ENCODE assay signal across 16 cellular contexts in the genomic region with DNA sequence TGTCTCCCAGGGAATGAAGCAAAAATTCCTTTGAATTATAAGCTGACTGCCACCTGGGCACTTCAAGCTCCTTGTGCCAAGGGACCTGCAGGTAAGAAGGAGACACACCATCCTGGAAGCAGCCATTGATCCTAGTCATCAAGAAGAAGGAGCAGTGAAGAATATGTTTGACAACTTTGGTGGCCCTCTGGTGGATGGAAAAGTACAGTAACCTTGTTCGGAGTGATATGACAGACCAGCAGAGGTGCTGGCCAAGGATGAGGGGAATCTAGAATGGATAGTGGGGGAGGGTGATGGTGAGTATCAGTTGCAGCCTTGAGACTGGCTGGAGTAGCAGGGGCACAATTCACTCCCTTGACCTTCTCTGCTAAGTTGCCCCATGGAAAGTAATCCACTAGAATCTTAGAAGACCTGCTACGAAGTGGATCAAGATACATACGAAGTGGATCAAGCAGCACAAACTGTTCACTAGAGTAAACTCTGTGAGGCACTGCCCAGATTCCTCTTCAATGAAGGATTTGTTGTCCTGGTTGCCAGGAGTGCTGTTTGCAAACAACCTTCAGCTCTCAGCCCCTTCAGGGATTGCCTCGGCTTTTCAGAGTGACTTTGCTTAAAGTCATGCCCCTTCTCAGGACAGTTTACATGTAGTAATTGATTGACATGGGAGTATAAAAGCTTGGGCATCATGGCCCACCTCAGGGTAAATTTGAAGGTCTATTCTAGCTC. TPM values are rescaled to one million over a fixed set of nuclear protein-coding genes. Genes with fewer than 3 reads are reported as not detected.
DNase-seq lines count a peak whose midpoint lies in the region; ATAC-seq, FAIRE-seq and TF ChIP-seq lines count a peak whose summit lies in the region.
"Had no signal": no experiment of that assay in that cellular context is flagged by ENCODE, and none has a peak within 500 bp of the region (broad histone marks: within the 10 kb centered on the region; RNA-seq: fewer than 3 reads in every experiment).

No MANE protein-coding gene starts in this region.

- TF ChIP-seq EP300 in K562 (IDR thresholded peaks at IDR 0.05; ENCODE audit: low read length), result no peak

- H3K9me3 ChIP-seq in K562 (replicated peaks; ENCODE audit: control insufficient read depth, insufficient read depth, low read depth, low read length), result no peaks in the 10 kb centered on the region
- no peaks in the 10 kb centered on the region for H3K9me3 ChIP-seq in lower lobe of right lung
- no peaks in the 10 kb centered on the region for H3K9me3 ChIP-seq in neural progenitor cell (ENCODE audit: low read depth)
- H3K9me3 ChIP-seq: SJSA1 had no signal

- H3K4me3 Mint-ChIP-seq in neural progenitor cell, result no peak overlapping the region
- H3K4me3 Mint-ChIP-seq: activated CD4-positive, alpha-beta memory T cell treated with anti-CD3 and anti-CD28 coated beads, Interleukin-2, amount 10 ng/mL, durations not matched to agents 7 days and 5 days; activated naive CD8-positive, alpha-beta T cell; natural killer cell; stimulated activated naive CD8-positive, alpha-beta T cell treated with anti-CD3 and anti-CD28 coated beads, Interleukin-15, Interleukin-2, amounts not matched to agents 100 ng/mL and 50 ng/mL, for 24 hours had no signal

- H3K4me2 ChIP-seq in K562 (ENCODE audit: insufficient read depth, low read length), result no peak overlapping the region
- no peak overlapping the region for H3K4me2 ChIP-seq in neural progenitor cell

- WGBS in K562 (ENCODE audit: insufficient coverage, low coverage, missing lambda C conversion rate), result 0% methylated on average over 4 of the region's 4 CpGs

- DNase-seq in GM06990 (ENCODE audit: extremely low read depth, insufficient read length), result no peak
- DNase-seq in Kasumi-1 (lab: John Stamatoyannopoulos, UW), result peak; percentile 15 to 46
- DNase-seq in K562 (ENCODE audit: extremely low read depth in 1 of 4, low spot score in 3 of 4), result peak in 3 of 4 experiments; percentile 14 to 33 (median 19)
- no peak for DNase-seq in lower lobe of right lung
- no peak for DNase-seq in mucosa of gallbladder (ENCODE audit: low spot score)
- no peak for DNase-seq in neural progenitor cell (ENCODE audit: low spot score)
- no peak for DNase-seq in activated CD4-positive, alpha-beta T cell treated with anti-CD3 and anti-CD28 coated beads, Interleukin-2, amount 50 U/mL, for 1 hour
- DNase-seq: activated CD4-positive, alpha-beta memory T cell treated with anti-CD3 and anti-CD28 coated beads, Interleukin-2, amount 10 ng/mL, durations not matched to agents 7 days and 5 days; effector memory CD4-positive, alpha-beta T cell; EL; natural killer cell; NCI-H1694 had no signal

- peak; percentile 86 for ATAC-seq in K562
- ATAC-seq in lower lobe of right lung, result peak; percentile 45 to 68
- ATAC-seq in HG02970 (IDR thresholded peaks at IDR 0.05; ENCODE audit: low FRiP score, unreplicated experiment), result no peak
- ATAC-seq: natural killer cell had no signal

- H2AFZ ChIP-seq in K562 (ENCODE audit: low read depth, low read length), result no peak overlapping the region
- H2AFZ ChIP-seq in neural progenitor cell (replicated peaks), result no peak overlapping the region

- H3K9me1 ChIP-seq in K562 (ENCODE audit: control insufficient read depth, insufficient read depth, low read length), result no peaks in the 10 kb centered on the region

- no peaks in the 10 kb centered on the region for H3K79me2 ChIP-seq in K562 (ENCODE audit: control insufficient read depth, insufficient read depth, low read length)
- no peaks in the 10 kb centered on the region for H3K79me2 ChIP-seq in neural progenitor cell (ENCODE audit: low read depth)

- peak; percentile 72 for FAIRE-seq in K562 (lab: Jason Lieb, UNC)

- H3K36me3 ChIP-seq in GM06990 (ENCODE audit: control insufficient read depth, insufficient read depth, low read length) (no peaks in the 10 kb centered on the region), K562 (ENCODE audit: control insufficient read depth, insufficient read depth, low read length) (no peaks in the 10 kb centered on the region), lower lobe of right lung (no peaks in the 10 kb centered on the region), neural progenitor cell (no peaks in the 10 kb centered on the region)
- H3K36me3 ChIP-seq: SJSA1 had no signal

- H3K27ac Mint-ChIP-seq in neural progenitor cell, result no peak overlapping the region
- H3K27ac Mint-ChIP-seq: activated CD4-positive, alpha-beta memory T cell treated with anti-CD3 and anti-CD28 coated beads, Interleukin-2, amount 10 ng/mL, durations not matched to agents 7 days and 5 days; activated naive CD8-positive, alpha-beta T cell; natural killer cell; stimulated activated naive CD8-positive, alpha-beta T cell treated with anti-CD3 and anti-CD28 coated beads, Interleukin-15, Interleukin-2, amounts not matched to agents 100 ng/mL and 50 ng/mL, for 24 hours had no signal

- peaks cover 1% of the 10 kb centered on the region for H3K9me3 Mint-ChIP-seq in neural progenitor cell
- H3K9me3 Mint-ChIP-seq: activated CD4-positive, alpha-beta memory T cell treated with anti-CD3 and anti-CD28 coated beads, Interleukin-2, amount 10 ng/mL, durations not matched to agents 7 days and 5 days; stimulated activated naive CD8-positive, alpha-beta T cell treated with anti-CD3 and anti-CD28 coated beads, Interleukin-15, Interleukin-2, amounts not matched to agents 100 ng/mL and 50 ng/mL, for 24 hours had no signal

- BruUV-seq in K562 (replicated peaks; lab: Mats Ljungman, UMichigan), result no TSS peak

- H3K9ac ChIP-seq in K562 (ENCODE audit: insufficient read depth in 1 of 2, low read depth in 2 of 2, low read length in 2 of 2) (no peak overlapping the region), neural progenitor cell (no peak overlapping the region)

- intact Hi-C loops in K562 (cut with micrococcal nuclease) (loop anchor here (10.0 kb wide), 1 partner anchor 678 kb away; no protein-coding TSS in a partner anchor), lower lobe of right lung (cut with DNase I) (no loop called here)

- no peaks in the 10 kb centered on the region for H3K4me1 Mint-ChIP-seq in neural progenitor cell
- H3K4me1 Mint-ChIP-seq: activated CD4-positive, alpha-beta memory T cell treated with anti-CD3 and anti-CD28 coated beads, Interleukin-2, amount 10 ng/mL, durations not matched to agents 7 days and 5 days; natural killer cell had no signal

- CTCF ChIA-PET in K562 (lab: Yijun Ruan, JAX; ENCODE audit: low intra/inter-chr PET ratio), result no interaction called here

- no peak for TF ChIP-seq POLR2A in K562 (conservative IDR thresholded peaks at IDR 0.05)

- H3K27me3 Mint-ChIP-seq in neural progenitor cell (ENCODE audit: insufficient read depth, low read depth), result peaks cover 2% of the 10 kb centered on the region

- H3F3A ChIP-seq in neural progenitor cell (ENCODE audit: low read depth), result no peaks in the 10 kb centered on the region

- POLR2A ChIA-PET in K562 (lab: Yijun Ruan, JAX), result interaction anchor here (1.0 kb wide), 1 partner anchor 10 kb away, joined by 3 read pairs; no protein-coding TSS in a partner anchor

- in situ Hi-C loops in K562 (cut with MboI), result no loop called here

- no peaks in the 10 kb centered on the region for H3K4me1 ChIP-seq in K562 (replicated peaks in 1 of 2; ENCODE audit: control insufficient read depth in 2 of 2, insufficient read depth in 2 of 2, low read length in 2 of 2)
- H3K4me1 ChIP-seq in lower lobe of right lung, result no peaks in the 10 kb centered on the region
- no peaks in the 10 kb centered on the region for H3K4me1 ChIP-seq in neural progenitor cell
- H3K4me1 ChIP-seq: SJSA1 had no signal

- H3K27ac ChIP-seq in K562 (ENCODE audit: extremely low read depth, low read depth, low read length) (no peak overlapping the region), lower lobe of right lung (no peak overlapping the region), neural progenitor cell (no peak overlapping the region)
- H3K27ac ChIP-seq: SJSA1 had no signal

- H4K20me1 ChIP-seq in K562 (replicated peaks; ENCODE audit: control insufficient read depth, insufficient read depth, low read length) (no peaks in the 10 kb centered on the region), neural progenitor cell (ENCODE audit: low read depth) (no peaks in the 10 kb centered on the region)

- peak in 1 of 2 experiments; percentile 44; a peak in 2 of 4 replicates for TF ChIP-seq RAD21 in K562 (CRISPR knock-in tag; conservative IDR thresholded peaks at IDR 0.05 in 1 of 2, IDR thresholded peaks at IDR 0.05 in 1 of 2)

- H3K36me3 Mint-ChIP-seq in neural progenitor cell, result no peaks in the 10 kb centered on the region
- H3K36me3 Mint-ChIP-seq: activated naive CD8-positive, alpha-beta T cell; natural killer cell had no signal

- H3K4me3 ChIP-seq in GM06990 (replicated peaks; ENCODE audit: low read depth, low read length) (no peak overlapping the region), K562 (no peak overlapping the region), lower lobe of right lung (no peak overlapping the region), neural progenitor cell (no peak overlapping the region)
- H3K4me3 ChIP-seq: SJSA1 had no signal

- TF ChIP-seq CTCF in GM06990 (IDR thresholded peaks at IDR 0.05; ENCODE audit: insufficient read depth, low read length, poor library complexity, severe bottlenecking) (peak; percentile 7), K562 (IDR thresholded peaks at IDR 0.05 in 2 of 3, conservative IDR thresholded peaks at IDR 0.05 in 1 of 3; ENCODE audit: insufficient read depth in 2 of 3, low read depth in 1 of 3, low read length in 3 of 3) (peak; percentile 46 to 54 (median 50); a peak in 5 of 6 replicates), lower lobe of right lung (IDR thresholded peaks at IDR 0.05) (no peak), neural progenitor cell (IDR thresholded peaks at IDR 0.05) (no peak)

- H3K27me3 ChIP-seq in GM06990 (replicated peaks; ENCODE audit: control insufficient read depth, insufficient read depth, low read length), result no peaks in the 10 kb centered on the region
- H3K27me3 ChIP-seq in K562 (ENCODE audit: control insufficient read depth in 2 of 2, insufficient read depth in 2 of 2, low read length in 2 of 2), result peaks cover 0 to 6% of the 10 kb centered on the region in 2 experiments; a peak in 2 of 5 replicates
- H3K27me3 ChIP-seq in lower lobe of right lung (ENCODE audit: low read depth), result no peaks in the 10 kb centered on the region
- no peaks in the 10 kb centered on the region for H3K27me3 ChIP-seq in neural progenitor cell

RNA-seq across cellular contexts. Expression of a gene that starts 44.8 kb away (rescaled TPM):
- 71.7 and 74.2 TPM in 2 replicates for total RNA-seq in K562 (2011; cell fraction: chromatin; rRNA removed; ENCODE audit: low replicate concordance)
- total RNA-seq in K562 (2011; cell fraction: nucleolus; rRNA removed), result 22.4 and 23.2 TPM in 2 replicates
- 35.6 and 44.9 TPM in 2 replicates for total RNA-seq in K562 (2011; cell fraction: nucleoplasm; rRNA removed)
- 38.2 and 42.0 TPM in 2 replicates for total RNA-seq in K562 (2014; rRNA removed)
- total RNA-seq in K562 (2014; rRNA removed; fragmentation: Illumina TruSeq; extraction: Trizol), result 54.1 and 62.0 TPM in 2 replicates
- 52.8 and 57.8 TPM in 2 replicates for total RNA-seq in K562 (2015; rRNA removed; fragmentation: Illumina TruSeq; extraction: Trizol)
- 54.8 and 64.0 TPM in 2 replicates for total RNA-seq in K562 (2021)
- 16.6 and 29.8 TPM in 2 replicates for polyA plus RNA-seq in K562 (2011; rRNA removed)
- polyA plus RNA-seq in K562 (2011; cell fraction: cytosol; rRNA removed), result 12.1 and 15.0 TPM in 2 replicates
- 28.3 and 54.1 TPM in 2 replicates for polyA plus RNA-seq in K562 (2011; cell fraction: nucleus; rRNA removed)
- polyA plus RNA-seq in K562 (2012), result 31.5 and 90.8 TPM in 2 replicates
- 65.6 and 72.3 TPM in 2 replicates for polyA plus RNA-seq in K562 (2014; fragmentation: Illumina TruSeq; extraction: Trizol)
- polyA plus RNA-seq in K562 (2014; fragmentation: Nextera tagmentation; extraction: Ambion mirVana), result 100 to 1,000 TPM; 125 to 136 TPM
- polyA plus RNA-seq in K562 (2014; rRNA removed), result 44.7 and 47.1 TPM in 2 replicates
- 29.6 and 34.7 TPM in 2 replicates for polyA minus RNA-seq in K562 (2011; rRNA and poly(A)+ RNA removed)
- polyA minus RNA-seq in K562 (2011; cell fraction: cytosol; rRNA and poly(A)+ RNA removed), result 9.6 and 21.2 TPM in 2 replicates
- 33.4 and 39.3 TPM in 2 replicates for polyA minus RNA-seq in K562 (2011; cell fraction: nucleus; rRNA and poly(A)+ RNA removed)
- 16.0 TPM for total RNA-seq in lower lobe of right lung
- total RNA-seq in mucosa of gallbladder, result 15.9 TPM
- 14.4 and 14.9 TPM in 2 replicates for total RNA-seq in neural progenitor cell (ENCODE audit: low replicate concordance)

Comparison
In these comparisons a context has a peak if more than half of its experiments do, and no peak if none do; other contexts are left out.
1. DNase-seq: peak in Kasumi-1 (2 of 2) and K562 (3 of 4); none in GM06990 (single experiment), lower lobe of right lung (single experiment), mucosa of gallbladder (single experiment), neural progenitor cell (single experiment) and activated CD4-positive, alpha-beta T cell treated with anti-CD3 and anti-CD28 coated beads, Interleukin-2, amount 50 U/mL, for 1 hour (single experiment).
2. CTCF ChIP-seq: peak in GM06990 (single experiment) and K562 (3 of 3); none in lower lobe of right lung (single experiment) and neural progenitor cell (single experiment).